19 cellular contexts compared by ENCODE assay signal in the genomic region with DNA sequence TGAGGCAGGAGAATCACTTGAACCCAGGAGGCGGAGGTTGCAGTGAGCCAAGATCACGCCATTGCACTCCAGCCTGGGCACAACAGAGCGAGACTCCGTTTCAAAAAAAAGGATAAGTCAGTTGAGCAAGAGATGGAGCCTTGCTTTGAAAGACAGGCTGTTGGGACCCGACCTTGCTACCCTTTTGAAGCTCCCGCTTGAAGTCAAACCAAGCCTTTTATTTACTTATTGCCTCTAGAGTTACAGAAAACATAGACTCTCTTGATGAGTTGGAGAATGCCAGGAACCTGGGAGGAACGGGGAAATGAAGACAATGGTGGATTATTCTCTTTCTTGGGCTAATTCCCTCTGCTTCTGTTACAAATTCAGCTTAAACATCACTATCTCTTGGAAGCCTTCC. TPM values are rescaled to one million over a fixed set of nuclear protein-coding genes. Genes with fewer than 3 reads are reported as not detected.
DNase-seq lines count a peak whose midpoint lies in the region; ATAC-seq and TF ChIP-seq lines count a peak whose summit lies in the region.
"Had no signal": no experiment of that assay in that cellular context is flagged by ENCODE, and none has a peak within 500 bp of the region (broad histone marks: within the 10 kb centered on the region; RNA-seq: fewer than 3 reads in every experiment).

No MANE protein-coding gene starts in this region.

- H3K9ac ChIP-seq in HUES48 (ENCODE audit: low read depth, low read length) (no peak overlapping the region), iPS-15b (ENCODE audit: low read depth, low read length) (no peak overlapping the region)
- H3K9ac ChIP-seq: KMS-11 had no signal

- no peak for DNase-seq in G401 (ENCODE audit: low spot score)
- DNase-seq in GM20000 (ENCODE audit: low spot score), result no peak
- DNase-seq in anterior cingulate cortex (lab: John Stamatoyannopoulos, UW), result no peak
- DNase-seq: BE2C; CD4-positive, alpha-beta memory T cell; DMS153; DMS79 treated with DMSO at 0.1 percent for 48 hours; EL; GF-D8 had no signal

- no peak for TF ChIP-seq CTCF in brain (conservative IDR thresholded peaks at IDR 0.05)
- no peak for TF ChIP-seq CTCF in GM20000 (IDR thresholded peaks at IDR 0.05; ENCODE audit: extremely low read depth, missing control alignments)

- no peak for ATAC-seq in HG02798 (IDR thresholded peaks at IDR 0.05; ENCODE audit: poor library complexity, unreplicated experiment)
- ATAC-seq: A549, HCT116 had no signal

- H3K36me3 Mint-ChIP-seq in brain, result peaks cover 3% of the 10 kb centered on the region
- H3K36me3 Mint-ChIP-seq: CD4-positive, alpha-beta memory T cell had no signal

- in situ Hi-C loops in G401 (cut with HindIII; ENCODE audit: low sequenced_read_pairs), result no loop called here

- peak overlapping the region; percentile 13 to 86 (median 51) for H3K4me3 Mint-ChIP-seq in brain
- H3K4me3 Mint-ChIP-seq: CD4-positive, alpha-beta memory T cell had no signal

- H3K27me3 Mint-ChIP-seq in brain, result peaks cover 59% of the 10 kb centered on the region

- no peaks in the 10 kb centered on the region for H3K9me3 ChIP-seq in HUES48 (ENCODE audit: control insufficient read depth, insufficient read depth, low read length)
- no peaks in the 10 kb centered on the region for H3K9me3 ChIP-seq in iPS-15b (ENCODE audit: control insufficient read depth, insufficient read depth, low read length)
- H3K9me3 ChIP-seq: A549, BE2C had no signal

- H3K9me3 Mint-ChIP-seq in brain, result peaks cover 0 to 3% (median 0%) of the 10 kb centered on the region in 5 experiments

- H3K4me1 Mint-ChIP-seq in brain, result peaks cover 75% of the 10 kb centered on the region

- H3K27me3 ChIP-seq in HUES48 (ENCODE audit: control insufficient read depth, insufficient read depth, low read length) (peaks cover 24% of the 10 kb centered on the region), iPS-15b (ENCODE audit: control insufficient read depth, insufficient read depth, low read length) (peaks cover 30% of the 10 kb centered on the region)

- H3K4me1 ChIP-seq in HUES48 (ENCODE audit: control insufficient read depth, insufficient read depth, low read length) (peaks cover 81% of the 10 kb centered on the region), iPS-15b (ENCODE audit: control insufficient read depth, insufficient read depth, low read length) (peaks cover 56% of the 10 kb centered on the region)
- H3K4me1 ChIP-seq: BE2C had no signal

- peak overlapping the region; percentile 74 for H3K27ac ChIP-seq in HUES48 (ENCODE audit: low read depth, low read length)
- H3K27ac ChIP-seq: A549, C4-2B, HL-60, KMS-11 had no signal

- H3K4me3 ChIP-seq in HUES48 (ENCODE audit: low read depth, low read length), result peak overlapping the region; percentile 81
- peak overlapping the region; percentile 93 for H3K4me3 ChIP-seq in iPS-15b (ENCODE audit: low read depth, low read length)
- H3K4me3 ChIP-seq: A549 had no signal

- peak overlapping the region in 2 of 5 experiments; percentile 47 to 70 for H3K27ac Mint-ChIP-seq in brain
- H3K27ac Mint-ChIP-seq: CD4-positive, alpha-beta memory T cell had no signal

- H3K36me3 ChIP-seq in HUES48 (ENCODE audit: control insufficient read depth, insufficient read depth, low read length) (peaks cover 5% of the 10 kb centered on the region), iPS-15b (ENCODE audit: control insufficient read depth, insufficient read depth, low read length) (no peaks in the 10 kb centered on the region)
- H3K36me3 ChIP-seq: BE2C had no signal

RNA-seq across cellular contexts. Expression of gene SYN3, which starts 4.9 kb away (rescaled TPM):
- polyA plus RNA-seq in brain (ENCODE audit: insufficient read depth, low read depth, low replicate concordance), result 1.3 TPM
- not detected in 2 replicates for total RNA-seq in G401 (2014; rRNA removed; shearing (Covaris generic))
- total RNA-seq: CD4-positive, alpha-beta memory T cell had no signal
- polyA plus RNA-seq: AG04450; CD4-positive, alpha-beta memory T cell had no signal
